14 cellular contexts compared by ENCODE assay signal in the genomic region with DNA sequence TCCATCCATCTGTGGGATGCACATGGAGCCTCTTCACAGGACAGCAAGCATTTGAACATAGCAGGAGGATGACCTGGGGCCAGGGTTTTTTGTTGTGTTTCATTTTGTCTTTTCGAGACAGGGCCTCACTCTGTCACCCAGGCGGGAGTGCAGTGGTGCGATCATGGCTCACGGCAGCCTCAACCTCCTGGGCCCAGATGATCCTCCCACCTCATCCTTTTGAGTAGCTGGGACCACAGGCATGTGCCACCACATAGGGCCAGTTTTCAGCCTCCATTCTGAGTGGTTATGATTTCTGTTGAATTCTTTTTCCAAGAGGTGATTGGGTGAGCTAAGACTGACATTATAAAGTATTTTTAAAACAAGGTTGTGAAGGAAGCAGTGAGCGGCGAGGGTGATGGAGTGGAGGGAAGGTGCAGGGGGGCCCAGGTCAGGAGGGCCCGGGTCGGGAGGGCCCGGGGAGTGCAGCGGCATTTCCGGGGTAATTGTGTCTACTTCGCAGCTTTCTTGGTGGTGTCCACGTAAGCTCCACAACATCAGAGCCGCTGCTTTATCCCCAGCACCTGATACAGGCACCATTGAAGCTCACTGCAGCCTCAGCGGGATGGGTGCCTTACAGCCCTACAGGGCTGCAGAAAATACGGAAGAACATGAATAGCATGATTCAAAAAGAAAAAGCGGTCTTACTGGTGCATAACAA. TPM values are rescaled to one million over a fixed set of nuclear protein-coding genes. Genes with fewer than 3 reads are reported as not detected.
A peak's percentile ranks its signal among the peaks of the same experiment; 100 is the strongest.
DNase-seq lines count a peak whose midpoint lies in the region; ATAC-seq, FAIRE-seq and TF ChIP-seq lines count a peak whose summit lies in the region.
"Had no signal": no experiment of that assay in that cellular context is flagged by ENCODE, and none has a peak within 500 bp of the region (broad histone marks: within the 10 kb centered on the region; RNA-seq: fewer than 3 reads in every experiment).

No MANE protein-coding gene starts in this region.

- H3K4me2 ChIP-seq in MM.1S (ENCODE audit: low read depth, low read length), result no peak overlapping the region

- FAIRE-seq in kidney (lab: Jason Lieb, UNC), result no peak

- no peak for TF ChIP-seq CTCF in GM13976 (IDR thresholded peaks at IDR 0.05; ENCODE audit: borderline replicate concordance, control extremely low read depth, extremely low read depth, insufficient read depth, missing control alignments)
- no peak for TF ChIP-seq CTCF in kidney (IDR thresholded peaks at IDR 0.05; ENCODE audit: borderline replicate concordance, extremely low read depth, insufficient read depth)
- TF ChIP-seq CTCF in MM.1S (IDR thresholded peaks at IDR 0.05; ENCODE audit: low read length), result no peak
- no peak for TF ChIP-seq CTCF in colonic mucosa (IDR thresholded peaks at IDR 0.05)

- H3K36me3 ChIP-seq in kidney (ENCODE audit: control insufficient read depth in 1 of 2, insufficient read depth in 2 of 2, low read length in 2 of 2) (no peaks in the 10 kb centered on the region), MM.1S (replicated peaks; ENCODE audit: insufficient read depth, low read length) (no peaks in the 10 kb centered on the region), colonic mucosa (no peaks in the 10 kb centered on the region)

- in situ Hi-C loops in GM13976 (cut with MboI; ENCODE audit: low sequenced_read_pairs, unreplicated experiment), result no loop called here

- peak; percentile 58 for DNase-seq in GM13976 (ENCODE audit: low spot score)
- peak; percentile 31 for DNase-seq in kidney
- DNase-seq in NCI-H345 treated with DMSO at 0.1 percent for 48 hours (lab: John Stamatoyannopoulos, UW; ENCODE audit: unreplicated experiment), result no peak
- DNase-seq in NCI-H526 (lab: John Stamatoyannopoulos, UW), result no peak
- DNase-seq in MM.1S, result no peak
- DNase-seq in colonic mucosa, result no peak
- DNase-seq: activated CD4-positive, alpha-beta T cell treated with anti-CD3 and anti-CD28 coated beads for 36 hours; AML-193; hippocampal formation; left ventricle myocardium superior; NCI-H2029 treated with DMSO at 0.1 percent for 48 hours; SW 1271 had no signal

- H3K27ac ChIP-seq in kidney (ENCODE audit: low read depth in 2 of 2, low read length in 2 of 2), result no peak overlapping the region
- no peak overlapping the region for H3K27ac ChIP-seq in MM.1S (ENCODE audit: low read length)
- no peak overlapping the region for H3K27ac ChIP-seq in colonic mucosa

- intact Hi-C loops in kidney (cut with DNase I) (no loop called here), colonic mucosa (cut with DNase I) (no loop called here)

- H3K9ac ChIP-seq in kidney (ENCODE audit: low read length in 2 of 2) (no peak overlapping the region), MM.1S (ENCODE audit: low read length) (no peak overlapping the region), colonic mucosa (ENCODE audit: low read depth in 2 of 2, low read length in 2 of 2) (no peak overlapping the region)

- H3K27me3 ChIP-seq in MM.1S (replicated peaks; ENCODE audit: insufficient read depth, low read length) (no peaks in the 10 kb centered on the region), colonic mucosa (no peaks in the 10 kb centered on the region)

- H3K79me2 ChIP-seq in MM.1S (ENCODE audit: low read length), result no peaks in the 10 kb centered on the region

- H3K4me1 ChIP-seq in kidney (ENCODE audit: control insufficient read depth in 1 of 2, insufficient read depth in 1 of 2, low read depth in 1 of 2, low read length in 2 of 2), result no peaks in the 10 kb centered on the region
- no peaks in the 10 kb centered on the region for H3K4me1 ChIP-seq in MM.1S (ENCODE audit: low read length)
- no peaks in the 10 kb centered on the region for H3K4me1 ChIP-seq in colonic mucosa

- H2AFZ ChIP-seq in MM.1S (ENCODE audit: low read length), result no peak overlapping the region

- no peaks in the 10 kb centered on the region for H3F3A ChIP-seq in MM.1S (ENCODE audit: insufficient read depth, low read length)

- H3K4me3 ChIP-seq in kidney (ENCODE audit: low read length in 2 of 2) (no peak overlapping the region), MM.1S (ENCODE audit: low read length) (no peak overlapping the region), colonic mucosa (no peak overlapping the region)

- H4K20me1 ChIP-seq in MM.1S (ENCODE audit: insufficient read depth, low read length), result no peaks in the 10 kb centered on the region

- H3K9me3 ChIP-seq in kidney (ENCODE audit: control insufficient read depth in 1 of 2, low read length in 2 of 2), result no peaks in the 10 kb centered on the region
- no peaks in the 10 kb centered on the region for H3K9me3 ChIP-seq in MM.1S (replicated peaks; ENCODE audit: insufficient read depth, low read length)
- H3K9me3 ChIP-seq in colonic mucosa, result no peaks in the 10 kb centered on the region

- H3K9me2 ChIP-seq in MM.1S (replicated peaks; ENCODE audit: insufficient read depth, low read length), result no peaks in the 10 kb centered on the region

- ATAC-seq in GM19463 (IDR thresholded peaks at IDR 0.05; ENCODE audit: unreplicated experiment) (peak; percentile 33), HG03066 (IDR thresholded peaks at IDR 0.05; ENCODE audit: low read depth, unreplicated experiment) (peak; percentile 43)

RNA-seq across cellular contexts. Expression of a gene that starts 12.0 kb away (rescaled TPM):
- 96.6 TPM for total RNA-seq in kidney
- polyA plus RNA-seq in kidney (ENCODE audit: insufficient read depth, low read depth, low replicate concordance), result 12.9 TPM
- total RNA-seq in colonic mucosa, result 100 to 1,000 TPM; 129 to 136 TPM

RNA-seq across cellular contexts. Expression of a gene that starts 44.8 kb away (rescaled TPM):
- 37.1 TPM for total RNA-seq in kidney
- 18.9 TPM for polyA plus RNA-seq in kidney (ENCODE audit: insufficient read depth, low read depth, low replicate concordance)
- total RNA-seq in colonic mucosa, result 10 to 100 TPM; 22.4 to 43.6 TPM

Comparison
In these comparisons a context has a peak if more than half of its experiments do, and no peak if none do; other contexts are left out.
1. DNase-seq: peak in GM13976 (single experiment) and kidney (single experiment); none in NCI-H345 treated with DMSO at 0.1 percent for 48 hours (single experiment), NCI-H526 (0 of 2), MM.1S (single experiment) and colonic mucosa (single experiment).